32 cellular contexts compared by ENCODE assay signal in genomic region chr2:162994718-162995117, GRCh38.
"Had no signal": no experiment of that assay in that cellular context is flagged by ENCODE, and none has a peak within 500 bp of the region (broad histone marks: within the 10 kb centered on the region; RNA-seq: fewer than 3 reads in every experiment).

No MANE protein-coding gene starts in this region.

- H3K9me3 Mint-ChIP-seq: activated naive CD4-positive, alpha-beta T cell treated with anti-CD3 and anti-CD28 coated beads for 36 hours; neural crest cell; T-helper 2 cell treated with Interferon-gamma antibody and Interleukin-4, amounts not matched to agents 5 μg/mL and 100 μg/mL, for 36 hours had no signal

- H3K9me3 ChIP-seq: left lung, lower lobe of right lung, psoas muscle, upper lobe of left lung, vagina had no signal

- H3K27ac ChIP-seq: brain microvascular endothelial cell, heart right ventricle, left lung, lower lobe of right lung, parathyroid adenoma, psoas muscle, upper lobe of left lung, vagina had no signal

- H3K9ac ChIP-seq: parathyroid adenoma had no signal

- H3K4me2 ChIP-seq: smooth muscle cell had no signal

- H3K4me1 ChIP-seq: heart right ventricle, left lung, lower lobe of right lung, parathyroid adenoma, psoas muscle, upper lobe of left lung, vagina had no signal

- H3K36me3 Mint-ChIP-seq: activated naive CD8-positive, alpha-beta T cell treated with anti-CD3 and anti-CD28 coated beads, Interleukin-2, amount 10 ng/mL, durations not matched to agents 7 days and 5 days; naive thymus-derived CD8-positive, alpha-beta T cell; stimulated activated memory B cell treated with anti-CD40 and anti-IgM and Interleukin-4, amounts not matched to agents 10 μg/mL and 1 μg/mL and 100 μg/mL, for 72 hours had no signal

- FAIRE-seq: astrocyte, endothelial cell of umbilical vein had no signal

- H3K36me3 ChIP-seq: brain microvascular endothelial cell, heart right ventricle, left lung, lower lobe of right lung, upper lobe of left lung, vagina had no signal

- ATAC-seq: effector memory CD8-positive, alpha-beta T cell; heart right ventricle; left lung; lower lobe of right lung; naive thymus-derived CD8-positive, alpha-beta T cell; psoas muscle; stimulated activated memory B cell treated with anti-CD40 and anti-IgM and Interleukin-4, amounts not matched to agents 10 μg/mL and 1 μg/mL and 100 μg/mL, for 72 hours; stimulated activated naive CD8-positive, alpha-beta T cell treated with anti-CD3 and anti-CD28 coated beads, Interleukin-15, amount 100 ng/mL, for 72 hours had no signal

- H3K27me3 Mint-ChIP-seq: activated naive CD8-positive, alpha-beta T cell treated with anti-CD3 and anti-CD28 coated beads, Interleukin-2, amount 10 ng/mL, durations not matched to agents 7 days and 5 days; effector memory CD8-positive, alpha-beta T cell; naive thymus-derived CD8-positive, alpha-beta T cell; stimulated activated memory B cell treated with anti-CD40 and anti-IgM and Interleukin-4, amounts not matched to agents 10 μg/mL and 1 μg/mL and 100 μg/mL, for 72 hours; stimulated activated naive CD8-positive, alpha-beta T cell treated with anti-CD3 and anti-CD28 coated beads, Interleukin-15, amount 100 ng/mL, for 72 hours had no signal

- H3K27me3 ChIP-seq: brain microvascular endothelial cell, heart right ventricle, left lung, upper lobe of left lung, vagina had no signal

- H3K4me3 Mint-ChIP-seq: activated naive CD4-positive, alpha-beta T cell treated with anti-CD3 and anti-CD28 coated beads for 36 hours; activated naive CD8-positive, alpha-beta T cell treated with anti-CD3 and anti-CD28 coated beads, Interleukin-2, amount 10 ng/mL, durations not matched to agents 7 days and 5 days; effector memory CD8-positive, alpha-beta T cell; naive thymus-derived CD8-positive, alpha-beta T cell; neural crest cell; stimulated activated memory B cell treated with anti-CD40 and anti-IgM and Interleukin-4, amounts not matched to agents 10 μg/mL and 1 μg/mL and 100 μg/mL, for 72 hours; stimulated activated naive CD8-positive, alpha-beta T cell treated with anti-CD3 and anti-CD28 coated beads, Interleukin-15, amount 100 ng/mL, for 72 hours; T-helper 2 cell treated with Interferon-gamma antibody and Interleukin-4, amounts not matched to agents 5 μg/mL and 100 μg/mL, for 36 hours had no signal

- H2AFZ ChIP-seq: parathyroid adenoma had no signal

- DNase-seq: activated CD4-positive, alpha-beta T cell treated with anti-CD3 and anti-CD28 coated beads for 4 hours; activated CD4-positive, alpha-beta T cell treated with anti-CD3 and anti-CD28 coated beads, Interleukin-2, amount 50 U/mL, for 4 hours; activated CD8-positive, alpha-beta memory T cell treated with anti-CD3 and anti-CD28 coated beads for 24 hours; activated effector memory CD4-positive, alpha-beta T cell treated with Interleukin-2 at 50 U/mL for 16 hours; activated naive CD4-positive, alpha-beta T cell treated with anti-CD3 and anti-CD28 coated beads for 36 hours; activated naive CD8-positive, alpha-beta T cell treated with anti-CD3 and anti-CD28 coated beads, Interleukin-2, amount 10 ng/mL, durations not matched to agents 7 days and 5 days; brain microvascular endothelial cell; cortex of kidney; effector memory CD8-positive, alpha-beta T cell; foreskin fibroblast; heart right ventricle; kidney glomerular epithelial cell; left lung; lower lobe of right lung; mesenchymal stem cell; naive thymus-derived CD8-positive, alpha-beta T cell; occipital lobe; psoas muscle; stimulated activated CD4-positive, alpha-beta T cell treated with anti-CD3 and anti-CD28 coated beads, Interleukin-1b, Interleukin-23, amount 100 ng/mL, for 48 hours; stimulated activated CD4-positive, alpha-beta T cell treated with anti-CD3 and anti-CD28 coated beads, Interleukin-4, amount 100 ng/mL, for 4 hours; stimulated activated CD8-positive, alpha-beta memory T cell treated with anti-CD3 and anti-CD28 coated beads, Interleukin-4, amount 100 ng/mL, for 48 hours; stimulated activated naive CD8-positive, alpha-beta T cell treated with anti-CD3 and anti-CD28 coated beads, Interleukin-15, amount 100 ng/mL, for 72 hours; substantia nigra; upper lobe of left lung had no signal

- H3K79me2 ChIP-seq: parathyroid adenoma had no signal

- H3K4me3 ChIP-seq: heart right ventricle, left lung, lower lobe of right lung, psoas muscle, smooth muscle cell, upper lobe of left lung, vagina had no signal

- H3K27ac Mint-ChIP-seq: activated naive CD4-positive, alpha-beta T cell treated with anti-CD3 and anti-CD28 coated beads for 36 hours; activated naive CD8-positive, alpha-beta T cell treated with anti-CD3 and anti-CD28 coated beads, Interleukin-2, amount 10 ng/mL, durations not matched to agents 7 days and 5 days; effector memory CD8-positive, alpha-beta T cell; naive thymus-derived CD8-positive, alpha-beta T cell; stimulated activated memory B cell treated with anti-CD40 and anti-IgM and Interleukin-4, amounts not matched to agents 10 μg/mL and 1 μg/mL and 100 μg/mL, for 72 hours; stimulated activated naive CD8-positive, alpha-beta T cell treated with anti-CD3 and anti-CD28 coated beads, Interleukin-15, amount 100 ng/mL, for 72 hours; T-helper 2 cell treated with Interferon-gamma antibody and Interleukin-4, amounts not matched to agents 5 μg/mL and 100 μg/mL, for 36 hours had no signal

- H3K4me1 Mint-ChIP-seq: activated naive CD8-positive, alpha-beta T cell treated with anti-CD3 and anti-CD28 coated beads, Interleukin-2, amount 10 ng/mL, durations not matched to agents 7 days and 5 days; naive thymus-derived CD8-positive, alpha-beta T cell; stimulated activated memory B cell treated with anti-CD40 and anti-IgM and Interleukin-4, amounts not matched to agents 10 μg/mL and 1 μg/mL and 100 μg/mL, for 72 hours; stimulated activated naive CD8-positive, alpha-beta T cell treated with anti-CD3 and anti-CD28 coated beads, Interleukin-15, amount 100 ng/mL, for 72 hours had no signal
